Comparison of ENCODE assay signal across 10 cellular contexts in the genomic region with DNA sequence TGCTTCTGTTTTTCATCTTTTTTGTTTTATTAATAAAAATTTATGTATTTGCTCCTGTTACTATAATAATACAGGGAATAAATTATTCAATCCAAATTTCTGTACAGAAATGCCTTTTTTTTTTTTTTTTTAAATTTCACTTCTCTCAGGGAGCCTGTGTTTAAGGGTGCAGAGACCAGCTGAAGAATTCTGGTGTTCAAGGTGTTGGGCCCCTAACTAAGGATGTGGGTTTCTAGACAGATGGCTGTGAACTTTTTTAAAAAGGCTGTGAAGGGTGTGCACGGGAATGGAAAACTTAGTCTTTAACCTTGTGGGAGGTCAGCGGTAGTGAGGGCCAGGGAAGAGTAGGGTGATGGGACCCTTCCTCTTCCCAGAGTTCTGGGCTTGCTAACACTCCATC. TPM values are rescaled to one million over a fixed set of nuclear protein-coding genes. Genes with fewer than 3 reads are reported as not detected.
DNase-seq lines count a peak whose midpoint lies in the region; ATAC-seq, FAIRE-seq and TF ChIP-seq lines count a peak whose summit lies in the region.
"Had no signal": no experiment of that assay in that cellular context is flagged by ENCODE, and none has a peak within 500 bp of the region (broad histone marks: within the 10 kb centered on the region; RNA-seq: fewer than 3 reads in every experiment).

No MANE protein-coding gene starts in this region.

- no peak overlapping the region for H3K4me2 ChIP-seq in neural cell (ENCODE audit: low read length)

- TF ChIP-seq CTCF in chondrocyte (IDR thresholded peaks at IDR 0.05) (no peak), neural cell (IDR thresholded peaks at IDR 0.05; ENCODE audit: poor library complexity, severe bottlenecking) (no peak)

- H3K9ac ChIP-seq in neural cell (ENCODE audit: low read length): peak overlapping the region; percentile 90

- TF ChIP-seq RAD21 in neural cell (conservative IDR thresholded peaks at IDR 0.05): no peak

- H3K9me2 ChIP-seq in neural cell (ENCODE audit: insufficient read depth, low read length): no peaks in the 10 kb centered on the region

- H3K4me3 Mint-ChIP-seq in stimulated activated naive CD8-positive, alpha-beta T cell treated with anti-CD3 and anti-CD28 coated beads, Interleukin-15, Interleukin-2, amounts not matched to agents 100 ng/mL and 50 ng/mL, for 24 hours: peak overlapping the region; percentile 84
- no peak overlapping the region for H3K4me3 Mint-ChIP-seq in chondrocyte (ENCODE audit: unreplicated experiment)

- H3K9me3 Mint-ChIP-seq in stimulated activated naive CD8-positive, alpha-beta T cell treated with anti-CD3 and anti-CD28 coated beads, Interleukin-15, Interleukin-2, amounts not matched to agents 100 ng/mL and 50 ng/mL, for 24 hours: no peaks in the 10 kb centered on the region
- H3K9me3 Mint-ChIP-seq in chondrocyte (ENCODE audit: low read depth): no peaks in the 10 kb centered on the region

- no peak overlapping the region for H2AFZ ChIP-seq in neural cell (ENCODE audit: low read depth, low read length)

- H3K36me3 ChIP-seq in neural cell (ENCODE audit: insufficient read depth, low read length): no peaks in the 10 kb centered on the region

- no peaks in the 10 kb centered on the region for H3K27me3 Mint-ChIP-seq in stimulated activated naive CD8-positive, alpha-beta T cell treated with anti-CD3 and anti-CD28 coated beads, Interleukin-15, Interleukin-2, amounts not matched to agents 100 ng/mL and 50 ng/mL, for 24 hours
- H3K27me3 Mint-ChIP-seq in chondrocyte (ENCODE audit: low read depth): no peaks in the 10 kb centered on the region

- no peaks in the 10 kb centered on the region for H4K20me1 ChIP-seq in neural cell (ENCODE audit: insufficient read depth)

- H3K27ac ChIP-seq in neural cell (ENCODE audit: low read length): no peak overlapping the region

- H3K79me2 ChIP-seq in neural cell (replicated peaks; ENCODE audit: insufficient read depth, low read length): peaks cover 19% of the 10 kb centered on the region

- no peak overlapping the region for H3K27ac Mint-ChIP-seq in stimulated activated naive CD8-positive, alpha-beta T cell treated with anti-CD3 and anti-CD28 coated beads, Interleukin-15, Interleukin-2, amounts not matched to agents 100 ng/mL and 50 ng/mL, for 24 hours
- H3K27ac Mint-ChIP-seq in chondrocyte (ENCODE audit: unreplicated experiment): peak overlapping the region; percentile 94

- no peaks in the 10 kb centered on the region for H3K9me3 ChIP-seq in neural cell (ENCODE audit: low read length)

- no peak for TF ChIP-seq EP300 in neural cell (conservative IDR thresholded peaks at IDR 0.05; ENCODE audit: poor library complexity, severe bottlenecking)

- H3F3A ChIP-seq in neural cell (ENCODE audit: insufficient read depth, low read length, poor library complexity, severe bottlenecking): no peaks in the 10 kb centered on the region

- no peak for DNase-seq in stimulated activated naive CD8-positive, alpha-beta T cell treated with anti-CD3 and anti-CD28 coated beads, Interleukin-15, Interleukin-2, amounts not matched to agents 100 U/mL and 50 U/mL, for 24 hours
- no peak for DNase-seq in chondrocyte (ENCODE audit: low spot score)
- DNase-seq in GF-D8 (lab: John Stamatoyannopoulos, UW): no peak
- no peak for DNase-seq in urothelium cell line (ENCODE audit: low spot score)
- DNase-seq in NCI-H2107 (lab: John Stamatoyannopoulos, UW): no peak

- H3K27me3 ChIP-seq in neural cell (ENCODE audit: insufficient read depth, low read depth, low read length): no peaks in the 10 kb centered on the region

- FAIRE-seq in urothelium cell line (lab: Jason Lieb, UNC): no peak
- FAIRE-seq: TTC549 had no signal

- ATAC-seq in stimulated activated naive CD8-positive, alpha-beta T cell treated with anti-CD3 and anti-CD28 coated beads, Interleukin-15, Interleukin-2, amounts not matched to agents 100 U/mL and 50 U/mL, for 24 hours: no peak
- no peak for ATAC-seq in HG02938 (IDR thresholded peaks at IDR 0.05; ENCODE audit: unreplicated experiment)
- ATAC-seq: GM12878 had no signal

- peaks cover 42% of the 10 kb centered on the region for H3K36me3 Mint-ChIP-seq in stimulated activated naive CD8-positive, alpha-beta T cell treated with anti-CD3 and anti-CD28 coated beads, Interleukin-15, Interleukin-2, amounts not matched to agents 100 ng/mL and 50 ng/mL, for 24 hours (ENCODE audit: low read depth)
- peaks cover 21% of the 10 kb centered on the region for H3K36me3 Mint-ChIP-seq in chondrocyte (ENCODE audit: low read depth)

- H3K4me3 ChIP-seq in neural cell (ENCODE audit: low read length): peak overlapping the region; percentile 74
- H3K4me3 ChIP-seq: GM12878 had no signal

- H3K4me1 Mint-ChIP-seq in stimulated activated naive CD8-positive, alpha-beta T cell treated with anti-CD3 and anti-CD28 coated beads, Interleukin-15, Interleukin-2, amounts not matched to agents 100 ng/mL and 50 ng/mL, for 24 hours (ENCODE audit: low read depth): peaks cover 29% of the 10 kb centered on the region
- peaks cover 25% of the 10 kb centered on the region for H3K4me1 Mint-ChIP-seq in chondrocyte (ENCODE audit: low read depth)

TF ChIP-seq in neural cell, 6 proteins besides CTCF, POLR2A, EP300 and RAD21:
- TF ChIP-seq REST (IDR thresholded peaks at IDR 0.05; ENCODE audit: borderline replicate concordance): no peak
- TF ChIP-seq SMC3 (conservative IDR thresholded peaks at IDR 0.05; ENCODE audit: poor library complexity): no peak
- TF ChIP-seq TAF1 (IDR thresholded peaks at IDR 0.05; ENCODE audit: low read depth): no peak
- TF ChIP-seq POLR2AphosphoS5 (IDR thresholded peaks at IDR 0.05): no peak
- no peak for TF ChIP-seq MXI1 (conservative IDR thresholded peaks at IDR 0.05; ENCODE audit: poor library complexity, severe bottlenecking)
- TF ChIP-seq EZH2 (IDR thresholded peaks at IDR 0.05; ENCODE audit: borderline replicate concordance, insufficient read depth, low read length, poor library complexity, severe bottlenecking): no peak

RNA-seq across cellular contexts. Expression of gene DTX3, which starts 1.3 kb away (rescaled TPM):
- 29.8 to 30.3 TPM (median 30.1 TPM) in 3 replicates for total RNA-seq in chondrocyte
- 141 and 163 TPM in 2 replicates for polyA plus RNA-seq in neural cell
- polyA minus RNA-seq in neural cell: 68.3 and 78.4 TPM in 2 replicates

RNA-seq across cellular contexts. Expression of gene ARHGEF25, which starts 7.9 kb away (rescaled TPM):
- 29.0 to 30.6 TPM (median 29.5 TPM) in 3 replicates for total RNA-seq in chondrocyte
- 12.9 and 18.8 TPM in 2 replicates for polyA plus RNA-seq in neural cell
- polyA minus RNA-seq in neural cell: 6.6 and 6.7 TPM in 2 replicates

RNA-seq across cellular contexts. Expression of gene PIP4K2C, which starts 12.3 kb away (rescaled TPM):
- total RNA-seq in chondrocyte: 27.9 to 33.1 TPM (median 30.5 TPM) in 3 replicates
- 22.1 and 31.0 TPM in 2 replicates for polyA plus RNA-seq in neural cell
- 13.1 and 21.6 TPM in 2 replicates for polyA minus RNA-seq in neural cell

RNA-seq across cellular contexts. Expression of gene B4GALNT1, which starts 29.7 kb away (rescaled TPM):
- 20.8 to 21.8 TPM (median 21.4 TPM) in 3 replicates for total RNA-seq in chondrocyte
- polyA plus RNA-seq in neural cell: 99.9 and 152 TPM in 2 replicates
- 113 and 119 TPM in 2 replicates for polyA minus RNA-seq in neural cell

RNA-seq across cellular contexts. Expression of gene KIF5A, which starts 53.5 kb away (rescaled TPM):
- 2.6 to 5.1 TPM (median 3.5 TPM) in 3 replicates for total RNA-seq in chondrocyte
- polyA plus RNA-seq in neural cell: 58.8 and 67.5 TPM in 2 replicates
- polyA minus RNA-seq in neural cell: 80.1 and 98.9 TPM in 2 replicates
